Comparison of ENCODE assay signal across 18 cellular contexts in genomic region chr12:22414742-22415141, GRCh38.
A peak's percentile ranks its signal among the peaks of the same experiment; 100 is the strongest.
DNase-seq lines count a peak whose midpoint lies in the region; ATAC-seq and TF ChIP-seq lines count a peak whose summit lies in the region.
"Had no signal": no experiment of that assay in that cellular context is flagged by ENCODE, and none has a peak within 500 bp of the region (broad histone marks: within the 10 kb centered on the region; RNA-seq: fewer than 3 reads in every experiment).

No MANE protein-coding gene starts in this region.

- POLR2A ChIA-PET in activated CD4-positive, alpha-beta memory T cell treated with anti-CD3 and anti-CD28 coated beads for 36 hours (lab: Charles Lee), result interaction anchor here (1.7 kb wide), 1 partner anchor 127 kb away, joined by 5 read pairs; no protein-coding TSS in a partner anchor
- POLR2A ChIA-PET in activated CD4-positive, alpha-beta memory T cell treated with anti-CD3 and anti-CD28 coated beads, Interleukin-2, amount 10 ng/mL, durations not matched to agents 7 days and 5 days (lab: Charles Lee), result no interaction called here
- POLR2A ChIA-PET in CD4-positive, alpha-beta memory T cell (lab: Charles Lee; ENCODE audit: partially characterized antibody), result interaction anchor here (1.2 to 1.7 kb wide), 2 partner anchors 19 to 81 kb away, joined by 3 to 8 read pairs; no protein-coding TSS in a partner anchor
- POLR2A ChIA-PET in A673 (lab: Charles Lee; ENCODE audit: low non-redundant PET), result no interaction called here

- H3K27me3 ChIP-seq in CD4-positive, alpha-beta memory T cell (ENCODE audit: insufficient read depth, low read length), result no peaks in the 10 kb centered on the region
- H3K27me3 ChIP-seq in A673 (replicated peaks; ENCODE audit: insufficient read depth, low read depth, low read length, poor library complexity), result peaks cover 7% of the 10 kb centered on the region

- H3K4me1 ChIP-seq in CD4-positive, alpha-beta memory T cell (ENCODE audit: insufficient read depth, low read length), result peaks cover 56% of the 10 kb centered on the region
- H3K4me1 ChIP-seq in A673 (ENCODE audit: insufficient read depth, low read length, poor library complexity, severe bottlenecking), result no peaks in the 10 kb centered on the region

- peak overlapping the region; percentile 39 for H3K4me3 Mint-ChIP-seq in activated CD4-positive, alpha-beta memory T cell treated with anti-CD3 and anti-CD28 coated beads for 36 hours
- H3K4me3 Mint-ChIP-seq in activated CD4-positive, alpha-beta memory T cell treated with anti-CD3 and anti-CD28 coated beads, Interleukin-2, amount 10 ng/mL, durations not matched to agents 7 days and 5 days, result no peak overlapping the region
- H3K4me3 Mint-ChIP-seq in CD4-positive, alpha-beta memory T cell, result peak overlapping the region in 6 of 8 donors; percentile 17 to 68 (median 30)
- H3K4me3 Mint-ChIP-seq in stimulated activated effector memory CD8-positive, alpha-beta T cell treated with anti-CD3 and anti-CD28 coated beads, Interleukin-12 subunit alpha, Interleukin-12 subunit beta, amount 100 ng/mL, for 72 hours, result no peak overlapping the region
- H3K4me3 Mint-ChIP-seq: B cell; CD4-positive, alpha-beta T cell; HFFc6 had no signal

- DNase-seq in activated CD4-positive, alpha-beta memory T cell treated with anti-CD3 and anti-CD28 coated beads for 36 hours, result peak; percentile 23
- no peak for DNase-seq in activated CD4-positive, alpha-beta memory T cell treated with anti-CD3 and anti-CD28 coated beads, Interleukin-2, amount 10 ng/mL, durations not matched to agents 7 days and 5 days
- no peak for DNase-seq in CD4-positive, alpha-beta memory T cell
- peak; percentile 18 for DNase-seq in SK-MEL-5 (ENCODE audit: low read depth, low spot score)
- no peak for DNase-seq in stimulated activated effector memory CD8-positive, alpha-beta T cell treated with anti-CD3 and anti-CD28 coated beads, Interleukin-12 subunit alpha, Interleukin-12 subunit beta, amount 100 ng/mL, for 72 hours (ENCODE audit: low spot score in 2 of 2)
- no peak for DNase-seq in HuH-7 (ENCODE audit: low spot score)
- no peak for DNase-seq in A673 (ENCODE audit: low spot score)
- DNase-seq in GM19238 (ENCODE audit: insufficient read length, low spot score), result no peak
- DNase-seq: C1 segment of cervical spinal cord; Caco-2; CD4-positive, alpha-beta T cell; DND-41; GF-D8; HCEC 1CT; HFFc6; IMR-90 had no signal

- no peaks in the 10 kb centered on the region for H3K27me3 Mint-ChIP-seq in activated CD4-positive, alpha-beta memory T cell treated with anti-CD3 and anti-CD28 coated beads for 36 hours
- H3K27me3 Mint-ChIP-seq in activated CD4-positive, alpha-beta memory T cell treated with anti-CD3 and anti-CD28 coated beads, Interleukin-2, amount 10 ng/mL, durations not matched to agents 7 days and 5 days, result peaks cover 2% of the 10 kb centered on the region
- no peaks in the 10 kb centered on the region for H3K27me3 Mint-ChIP-seq in CD4-positive, alpha-beta memory T cell
- H3K27me3 Mint-ChIP-seq: CD4-positive, alpha-beta T cell had no signal

- H3K4me1 Mint-ChIP-seq in activated CD4-positive, alpha-beta memory T cell treated with anti-CD3 and anti-CD28 coated beads for 36 hours (ENCODE audit: low read depth), result peaks cover 39% of the 10 kb centered on the region
- peaks cover 23% of the 10 kb centered on the region for H3K4me1 Mint-ChIP-seq in activated CD4-positive, alpha-beta memory T cell treated with anti-CD3 and anti-CD28 coated beads, Interleukin-2, amount 10 ng/mL, durations not matched to agents 7 days and 5 days
- peaks cover 19 to 44% (median 34%) of the 10 kb centered on the region in 4 donors for H3K4me1 Mint-ChIP-seq in CD4-positive, alpha-beta memory T cell
- peaks cover 22% of the 10 kb centered on the region for H3K4me1 Mint-ChIP-seq in stimulated activated effector memory CD8-positive, alpha-beta T cell treated with anti-CD3 and anti-CD28 coated beads, Interleukin-12 subunit alpha, Interleukin-12 subunit beta, amount 100 ng/mL, for 72 hours
- H3K4me1 Mint-ChIP-seq: B cell had no signal

- TF ChIP-seq CTCF in A673 (conservative IDR thresholded peaks at IDR 0.05; ENCODE audit: low read depth, low read length), result no peak

- H3K27ac ChIP-seq in CD4-positive, alpha-beta memory T cell (ENCODE audit: low read depth, low read length), result peak overlapping the region; percentile 31
- no peak overlapping the region for H3K27ac ChIP-seq in A673 (ENCODE audit: low read depth, low read length, poor library complexity, severe bottlenecking)
- H3K27ac ChIP-seq: HL-60 had no signal

- intact Hi-C loops in activated CD4-positive, alpha-beta memory T cell treated with anti-CD3 and anti-CD28 coated beads for 36 hours (cut with micrococcal nuclease), result no loop called here
- intact Hi-C loops in CD4-positive, alpha-beta memory T cell (cut with micrococcal nuclease), result no loop called here
- intact Hi-C loops in A673 (cut with micrococcal nuclease; ENCODE audit: unreplicated experiment), result no loop called here

- H3K9me3 ChIP-seq in CD4-positive, alpha-beta memory T cell (ENCODE audit: control insufficient read depth in 1 of 2, low read length in 2 of 2), result no peaks in the 10 kb centered on the region
- H3K9me3 ChIP-seq in A673 (ENCODE audit: low read depth, low read length, poor library complexity, severe bottlenecking), result no peaks in the 10 kb centered on the region
- H3K9me3 ChIP-seq: Caco-2 had no signal

- BruUV-seq in A673 (replicated peaks; lab: Mats Ljungman, UMichigan), result no TSS peak

- no peak overlapping the region for H3K4me3 ChIP-seq in CD4-positive, alpha-beta memory T cell (ENCODE audit: low read length in 2 of 2)
- no peak overlapping the region for H3K4me3 ChIP-seq in A673 (ENCODE audit: low read depth, low read length, poor library complexity, severe bottlenecking)

- H3K9me3 Mint-ChIP-seq in activated CD4-positive, alpha-beta memory T cell treated with anti-CD3 and anti-CD28 coated beads for 36 hours, result no peaks in the 10 kb centered on the region
- no peaks in the 10 kb centered on the region for H3K9me3 Mint-ChIP-seq in activated CD4-positive, alpha-beta memory T cell treated with anti-CD3 and anti-CD28 coated beads, Interleukin-2, amount 10 ng/mL, durations not matched to agents 7 days and 5 days
- H3K9me3 Mint-ChIP-seq in CD4-positive, alpha-beta memory T cell, result no peaks in the 10 kb centered on the region
- H3K9me3 Mint-ChIP-seq in stimulated activated effector memory CD8-positive, alpha-beta T cell treated with anti-CD3 and anti-CD28 coated beads, Interleukin-12 subunit alpha, Interleukin-12 subunit beta, amount 100 ng/mL, for 72 hours, result no peaks in the 10 kb centered on the region
- H3K9me3 Mint-ChIP-seq: CD4-positive, alpha-beta T cell; HFFc6 had no signal

- no peaks in the 10 kb centered on the region for H3K36me3 Mint-ChIP-seq in activated CD4-positive, alpha-beta memory T cell treated with anti-CD3 and anti-CD28 coated beads for 36 hours
- no peaks in the 10 kb centered on the region for H3K36me3 Mint-ChIP-seq in activated CD4-positive, alpha-beta memory T cell treated with anti-CD3 and anti-CD28 coated beads, Interleukin-2, amount 10 ng/mL, durations not matched to agents 7 days and 5 days (ENCODE audit: low read depth)
- no peaks in the 10 kb centered on the region for H3K36me3 Mint-ChIP-seq in CD4-positive, alpha-beta memory T cell
- H3K36me3 Mint-ChIP-seq in stimulated activated effector memory CD8-positive, alpha-beta T cell treated with anti-CD3 and anti-CD28 coated beads, Interleukin-12 subunit alpha, Interleukin-12 subunit beta, amount 100 ng/mL, for 72 hours, result peaks cover 3% of the 10 kb centered on the region

- ATAC-seq in stimulated activated effector memory CD8-positive, alpha-beta T cell treated with anti-CD3 and anti-CD28 coated beads, Interleukin-12 subunit alpha, Interleukin-12 subunit beta, amount 100 ng/mL, for 72 hours, result no peak

- no peaks in the 10 kb centered on the region for H3K36me3 ChIP-seq in CD4-positive, alpha-beta memory T cell (ENCODE audit: insufficient read depth, low read length)
- H3K36me3 ChIP-seq in A673 (ENCODE audit: insufficient read depth, low read length, poor library complexity, severe bottlenecking), result no peaks in the 10 kb centered on the region

- in situ Hi-C loops in SK-MEL-5 (cut with HindIII; ENCODE audit: low pct_unique_long_range_greater_than_20kb, low sequenced_read_pairs), result no loop called here

- CTCF ChIA-PET in activated CD4-positive, alpha-beta memory T cell treated with anti-CD3 and anti-CD28 coated beads for 36 hours (lab: Charles Lee), result interaction anchor here (0.7 kb wide), 1 partner anchor 16 kb away, joined by 3 read pairs; no protein-coding TSS in a partner anchor
- CTCF ChIA-PET in activated CD4-positive, alpha-beta memory T cell treated with anti-CD3 and anti-CD28 coated beads, Interleukin-2, amount 10 ng/mL, durations not matched to agents 7 days and 5 days (lab: Charles Lee), result no interaction called here
- CTCF ChIA-PET in CD4-positive, alpha-beta memory T cell (lab: Charles Lee; ENCODE audit: partially characterized antibody), result interaction anchor here (1.1 kb wide), 1 partner anchor 332 kb away, joined by 3 read pairs; no protein-coding TSS in a partner anchor
- CTCF ChIA-PET in A673 (lab: Charles Lee), result no interaction called here

- peak overlapping the region; percentile 42 for H3K27ac Mint-ChIP-seq in activated CD4-positive, alpha-beta memory T cell treated with anti-CD3 and anti-CD28 coated beads for 36 hours
- no peak overlapping the region for H3K27ac Mint-ChIP-seq in activated CD4-positive, alpha-beta memory T cell treated with anti-CD3 and anti-CD28 coated beads, Interleukin-2, amount 10 ng/mL, durations not matched to agents 7 days and 5 days
- H3K27ac Mint-ChIP-seq in CD4-positive, alpha-beta memory T cell, result peak overlapping the region in 4 of 7 donors; percentile 6 to 82 (median 64)
- peak overlapping the region; percentile 12 for H3K27ac Mint-ChIP-seq in stimulated activated effector memory CD8-positive, alpha-beta T cell treated with anti-CD3 and anti-CD28 coated beads, Interleukin-12 subunit alpha, Interleukin-12 subunit beta, amount 100 ng/mL, for 72 hours
- H3K27ac Mint-ChIP-seq: B cell; CD4-positive, alpha-beta T cell; HFFc6 had no signal

Comparison
In these comparisons a context has a peak if more than half of its experiments do, and no peak if none do; other contexts are left out.
1. DNase-seq: peak in activated CD4-positive, alpha-beta memory T cell treated with anti-CD3 and anti-CD28 coated beads for 36 hours (single experiment) and SK-MEL-5 (single experiment); none in activated CD4-positive, alpha-beta memory T cell treated with anti-CD3 and anti-CD28 coated beads, Interleukin-2, amount 10 ng/mL, durations not matched to agents 7 days and 5 days (single experiment), CD4-positive, alpha-beta memory T cell (0 of 5), stimulated activated effector memory CD8-positive, alpha-beta T cell treated with anti-CD3 and anti-CD28 coated beads, Interleukin-12 subunit alpha, Interleukin-12 subunit beta, amount 100 ng/mL, for 72 hours (0 of 2), HuH-7 (single experiment), A673 (single experiment) and GM19238 (single experiment).
2. H3K4me3 Mint-ChIP-seq: peak in activated CD4-positive, alpha-beta memory T cell treated with anti-CD3 and anti-CD28 coated beads for 36 hours (single experiment) and CD4-positive, alpha-beta memory T cell (6 of 8); none in activated CD4-positive, alpha-beta memory T cell treated with anti-CD3 and anti-CD28 coated beads, Interleukin-2, amount 10 ng/mL, durations not matched to agents 7 days and 5 days (single experiment) and stimulated activated effector memory CD8-positive, alpha-beta T cell treated with anti-CD3 and anti-CD28 coated beads, Interleukin-12 subunit alpha, Interleukin-12 subunit beta, amount 100 ng/mL, for 72 hours (single experiment).
3. CTCF ChIA-PET loops: an anchor here in activated CD4-positive, alpha-beta memory T cell treated with anti-CD3 and anti-CD28 coated beads for 36 hours (0.7 kb wide) and CD4-positive, alpha-beta memory T cell (1.1 kb wide); none called in activated CD4-positive, alpha-beta memory T cell treated with anti-CD3 and anti-CD28 coated beads, Interleukin-2, amount 10 ng/mL, durations not matched to agents 7 days and 5 days and A673.
4. POLR2A ChIA-PET loops: an anchor here in activated CD4-positive, alpha-beta memory T cell treated with anti-CD3 and anti-CD28 coated beads for 36 hours (1.7 kb wide) and CD4-positive, alpha-beta memory T cell (1.2 to 1.7 kb wide); none called in activated CD4-positive, alpha-beta memory T cell treated with anti-CD3 and anti-CD28 coated beads, Interleukin-2, amount 10 ng/mL, durations not matched to agents 7 days and 5 days and A673.